In genomic region chr1:177181631-177182291, GRCh38 we compare ENCODE assay signal across 8 cellular contexts. TPM values are rescaled to one million over a fixed set of nuclear protein-coding genes. Genes with fewer than 3 reads are reported as not detected.
DNase-seq lines count a peak whose midpoint lies in the region; ATAC-seq and TF ChIP-seq lines count a peak whose summit lies in the region.

No MANE protein-coding gene starts in this region.

- no peak for TF ChIP-seq POLR2A in HCT116 (IDR thresholded peaks at IDR 0.05; ENCODE audit: borderline replicate concordance, extremely low read depth, insufficient read depth, insufficient read length)

- H4K20me1 ChIP-seq in HCT116 (ENCODE audit: insufficient read depth) = no peaks in the 10 kb centered on the region

- TF ChIP-seq CTCF in HCT116 (IDR thresholded peaks at IDR 0.05 in 2 of 3, conservative IDR thresholded peaks at IDR 0.05 in 1 of 3; ENCODE audit: borderline replicate concordance in 1 of 3, insufficient read depth in 1 of 3, low read depth in 2 of 3, low read length in 2 of 3) (peak; percentile 54 to 84 (median 77)), LNCaP clone FGC (IDR thresholded peaks at IDR 0.05; ENCODE audit: control insufficient read depth, extremely low read depth, insufficient read depth) (peak; percentile 74), cardiac fibroblast (IDR thresholded peaks at IDR 0.05; ENCODE audit: low read depth, low read length) (peak; percentile 86)

- H3K27ac ChIP-seq in HCT116 (ENCODE audit: low read depth, low read length) (no peak overlapping the region), SJCRH30 (no peak overlapping the region)

- H3K36me3 ChIP-seq in HCT116 (ENCODE audit: control insufficient read depth in 1 of 2, insufficient read depth in 2 of 2, low read length in 2 of 2) = no peaks in the 10 kb centered on the region
- H3K36me3 ChIP-seq in SJCRH30 = no peaks in the 10 kb centered on the region

- intact Hi-C loops in HCT116 (cut with micrococcal nuclease) = loop anchor here (1.0 to 10.0 kb wide), 3 partner anchors 232 to 763 kb away; no protein-coding TSS in a partner anchor
- intact Hi-C loops in left colon (cut with DNase I, micrococcal nuclease) = loop anchor here in 1 of 2 donors (10.0 kb wide), 1 partner anchor 287 kb away; no protein-coding TSS in a partner anchor

- TF ChIP-seq RAD21 in HCT116 (IDR thresholded peaks at IDR 0.05; ENCODE audit: low read depth) = peak; percentile 69

- BruUV-seq in HCT116 (replicated peaks; lab: Mats Ljungman, UMichigan) = no TSS peak

- H3K4me1 ChIP-seq in HCT116 (ENCODE audit: control insufficient read depth in 1 of 2, insufficient read depth in 2 of 2, low read length in 2 of 2) (peaks cover 0 to 4% of the 10 kb centered on the region in 2 experiments; a peak in 1 of 4 replicates), SJCRH30 (no peaks in the 10 kb centered on the region)

- H3K9me3 ChIP-seq in HCT116 (ENCODE audit: control insufficient read depth in 1 of 2, insufficient read depth in 1 of 2, low read depth in 1 of 2, low read length in 2 of 2) (no peaks in the 10 kb centered on the region), SJCRH30 (replicated peaks) (no peaks in the 10 kb centered on the region)

- peak; percentile 66 for DNase-seq in activated effector memory CD4-positive, alpha-beta T cell treated with anti-CD3 and anti-CD28 coated beads, Interleukin-2, amount 50 U/mL, for 16 hours
- no peak for DNase-seq in activated effector memory CD4-positive, alpha-beta T cell treated with Interleukin-2 at 50 U/mL for 16 hours
- DNase-seq in HCT116 (ENCODE audit: low read depth, low spot score) (peak; percentile 33), LNCaP clone FGC (ENCODE audit: low read depth) (no peak), SJCRH30 (peak; percentile 35 to 55), cardiac fibroblast (ENCODE audit: low read depth in 2 of 2) (peak; percentile 54 to 58), left colon (peak in 1 of 2 donors; percentile 54)
- peak; percentile 12 to 15 for DNase-seq in stimulated activated CD8-positive, alpha-beta memory T cell treated with anti-CD3 and anti-CD28 coated beads, Interleukin-15, amount 100 ng/mL, for 48 hours (ENCODE audit: low read depth in 2 of 2)

- H3K9ac ChIP-seq in HCT116 (ENCODE audit: low read length) = no peak overlapping the region

- no peaks in the 10 kb centered on the region for H3K9me2 ChIP-seq in HCT116 (ENCODE audit: insufficient read depth)

- CTCF ChIA-PET in HCT116 (lab: Charles Lee) = interaction anchor here (0.6 to 1.8 kb wide), 3 partner anchors 18 to 284 kb away, joined by 4 to 8 read pairs (median 7); partner anchors contain the start of gene ASTN1

- RAD21 ChIA-PET in HCT116 (lab: Charles Lee; ENCODE audit: low non-redundant PET in 1 of 2, low total read pairs in 2 of 2, uncharacterized antibody in 2 of 2, unreplicated experiment in 2 of 2) = interaction anchor here in 1 of 2 experiments (1.2 kb wide), 1 partner anchor 284 kb away, joined by 3 read pairs; no protein-coding TSS in a partner anchor

- POLR2A ChIA-PET in HCT116 (lab: Charles Lee) = no interaction called here

- peak overlapping the region in 1 of 2 experiments; percentile 16; a peak in 1 of 4 replicates for H3K4me3 ChIP-seq in HCT116 (replicated peaks in 1 of 2; ENCODE audit: low read depth in 1 of 2, low read length in 2 of 2)
- no peak overlapping the region for H3K4me3 ChIP-seq in LNCaP clone FGC (ENCODE audit: low read depth, low read length)
- no peak overlapping the region for H3K4me3 ChIP-seq in SJCRH30
- peak overlapping the region; percentile 1 to 18 for H3K4me3 ChIP-seq in cardiac fibroblast (replicated peaks in 1 of 2; ENCODE audit: low read depth in 2 of 2, low read length in 2 of 2)

- no peak overlapping the region for H2AFZ ChIP-seq in HCT116 (ENCODE audit: low read depth, low read length, poor library complexity, severe bottlenecking)

- peak overlapping the region; percentile 47 for H3K4me2 ChIP-seq in HCT116 (ENCODE audit: low read length)

- 0 out of 2 replicates have a peak, but pooled peaks cover 13% of the 10 kb centered on the region for H3K27me3 ChIP-seq in HCT116 (ENCODE audit: insufficient read depth, low read length)
- no peaks in the 10 kb centered on the region for H3K27me3 ChIP-seq in SJCRH30

- peak; percentile 97 for ATAC-seq in HCT116
- peak; percentile 74 for ATAC-seq in left colon

- H3K79me2 ChIP-seq in HCT116 (ENCODE audit: insufficient read depth, low read length) = no peaks in the 10 kb centered on the region

TF ChIP-seq in HCT116, 20 proteins besides CTCF, POLR2A, EP300 and RAD21:
- TF ChIP-seq CBX3 (IDR thresholded peaks at IDR 0.05; ENCODE audit: low read depth) = no peak
- no peak for TF ChIP-seq JUND (IDR thresholded peaks at IDR 0.05)
- TF ChIP-seq TCF7L2 (IDR thresholded peaks at IDR 0.05; ENCODE audit: borderline replicate concordance, extremely low read depth, insufficient read depth, insufficient read length) = no peak
- TF ChIP-seq EZH2 (IDR thresholded peaks at IDR 0.05) = no peak
- no peak for TF ChIP-seq POLR2AphosphoS5 (IDR thresholded peaks at IDR 0.05; ENCODE audit: low read depth, low read length)
- TF ChIP-seq REST (IDR thresholded peaks at IDR 0.05; ENCODE audit: low read depth) = no peak
- TF ChIP-seq ELF1 (IDR thresholded peaks at IDR 0.05; ENCODE audit: borderline replicate concordance, low read depth) = no peak
- no peak for TF ChIP-seq ZBTB33 (IDR thresholded peaks at IDR 0.05; ENCODE audit: extremely low read depth, insufficient replicate concordance, low read length)
- TF ChIP-seq EZH2phosphoT487 (IDR thresholded peaks at IDR 0.05; ENCODE audit: borderline replicate concordance) = no peak
- TF ChIP-seq CEBPB (IDR thresholded peaks at IDR 0.05; ENCODE audit: low read depth) = no peak
- no peak for TF ChIP-seq ZNF274 (IDR thresholded peaks at IDR 0.05; ENCODE audit: low read depth, low read length)
- TF ChIP-seq EGR1 (IDR thresholded peaks at IDR 0.05; ENCODE audit: low read depth) = no peak
- no peak for TF ChIP-seq SIN3A (IDR thresholded peaks at IDR 0.05; ENCODE audit: low read depth)
- no peak for TF ChIP-seq ATF3 (IDR thresholded peaks at IDR 0.05)
- no peak for TF ChIP-seq SRF (IDR thresholded peaks at IDR 0.05; ENCODE audit: low read depth)
- TF ChIP-seq FOSL1 (IDR thresholded peaks at IDR 0.05; ENCODE audit: low read depth) = no peak
- TF ChIP-seq SP1 (IDR thresholded peaks at IDR 0.05; ENCODE audit: low read depth) = no peak
- no peak for TF ChIP-seq ZFX (IDR thresholded peaks at IDR 0.05)
- TF ChIP-seq MAX (IDR thresholded peaks at IDR 0.05) = no peak
- TF ChIP-seq YY1 (IDR thresholded peaks at IDR 0.05; ENCODE audit: extremely low read depth, insufficient replicate concordance, low read depth, low read length) = no peak
TF ChIP-seq in HCT116: peak in this region for 0.

RNA-seq across cellular contexts. Expression of gene BRINP2, which starts 11.0 kb away (rescaled TPM):
- total RNA-seq in HCT116 (2021; ENCODE audit: unreplicated experiment) = not detected
- polyA plus RNA-seq in HCT116 (2012) = not detected in 2 replicates
- total RNA-seq in SJCRH30 (2014; rRNA removed; shearing (Covaris generic)) = not detected in 2 replicates
- under 1 TPM; 0.12 to 0.14 TPM for total RNA-seq in left colon

RNA-seq across cellular contexts. Expression of gene ASTN1, which starts 17.2 kb away (rescaled TPM):
- total RNA-seq in HCT116 (2021; ENCODE audit: unreplicated experiment) (0.42 TPM), left colon (under 1 TPM; 0.06 to 0.39 TPM)
- polyA plus RNA-seq in HCT116 (2012) = 0.24 and 0.35 TPM in 2 replicates
- total RNA-seq in SJCRH30 (2014; rRNA removed; shearing (Covaris generic)) = not detected in 2 replicates

Comparison
In these comparisons a context has a peak if more than half of its experiments do, and no peak if none do; other contexts are left out.
1. DNase-seq: peak in activated effector memory CD4-positive, alpha-beta T cell treated with anti-CD3 and anti-CD28 coated beads, Interleukin-2, amount 50 U/mL, for 16 hours (single experiment), HCT116 (single experiment), SJCRH30 (2 of 2), cardiac fibroblast (2 of 2) and stimulated activated CD8-positive, alpha-beta memory T cell treated with anti-CD3 and anti-CD28 coated beads, Interleukin-15, amount 100 ng/mL, for 48 hours (2 of 2); none in activated effector memory CD4-positive, alpha-beta T cell treated with Interleukin-2 at 50 U/mL for 16 hours (single experiment) and LNCaP clone FGC (single experiment).
2. H3K4me3 ChIP-seq: peak in cardiac fibroblast (2 of 2); none in LNCaP clone FGC (single experiment) and SJCRH30 (single experiment).
3. Peak in every context shown above with its lines, with median percentiles within 50 percentile points of each other: CTCF ChIP-seq.